In the genomic region with DNA sequence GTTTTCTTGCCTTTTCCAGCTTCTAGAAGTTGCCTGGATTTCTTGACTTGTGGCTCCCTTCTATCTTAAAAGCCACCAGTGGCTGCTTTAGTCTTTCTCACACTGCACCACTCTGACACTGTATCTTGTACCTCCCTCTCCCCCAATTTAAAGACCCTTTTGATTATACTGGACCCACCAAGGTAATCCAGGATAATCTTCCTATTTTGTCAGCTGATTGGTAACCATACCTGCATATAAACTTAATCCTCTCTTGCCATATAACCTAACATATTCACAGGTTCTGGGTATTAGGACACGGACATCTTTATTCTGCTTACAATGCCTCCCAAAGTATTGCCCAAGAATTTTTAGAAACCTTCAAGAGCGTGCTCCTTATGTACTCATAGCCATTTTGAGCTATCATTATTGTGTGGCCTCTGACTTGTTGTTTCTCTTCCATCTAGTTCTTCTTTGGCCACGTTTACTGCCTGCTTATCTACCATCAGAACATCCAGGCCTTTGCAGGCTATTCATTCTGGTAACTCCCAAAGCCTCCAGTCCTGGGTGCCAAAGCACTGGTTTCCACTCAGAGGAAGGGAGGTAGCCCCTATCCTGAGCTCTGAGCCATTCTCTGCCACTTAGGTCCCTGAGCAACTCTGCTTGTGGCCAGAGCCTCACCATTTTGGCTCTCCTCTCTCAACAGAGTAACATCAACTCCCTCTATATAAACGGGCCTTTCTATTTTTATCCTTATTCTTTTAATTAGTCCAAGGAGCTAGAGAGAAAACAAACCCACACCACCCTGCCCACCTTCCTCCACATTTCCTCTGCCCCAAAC, we compare ENCODE assay signal across 1 cellular context.
TF ChIP-seq lines count a peak whose summit lies in the region.

No MANE protein-coding gene starts in this region.

TF ChIP-seq in GM23338, 12 proteins besides CTCF, POLR2A, EP300 and RAD21 (continued from another document):
- TF ChIP-seq ZNF462 (CRISPR knock-in tag; IDR thresholded peaks at IDR 0.05) = no peak
- no peak for TF ChIP-seq JUNB (IDR thresholded peaks at IDR 0.05; ENCODE audit: unreplicated experiment)
- TF ChIP-seq EZH2phosphoT487 (IDR thresholded peaks at IDR 0.05; ENCODE audit: unreplicated experiment) = no peak
- TF ChIP-seq CREB1 (CRISPR knock-in tag; IDR thresholded peaks at IDR 0.05; ENCODE audit: low read depth) = no peak
- TF ChIP-seq, protein P1, sequence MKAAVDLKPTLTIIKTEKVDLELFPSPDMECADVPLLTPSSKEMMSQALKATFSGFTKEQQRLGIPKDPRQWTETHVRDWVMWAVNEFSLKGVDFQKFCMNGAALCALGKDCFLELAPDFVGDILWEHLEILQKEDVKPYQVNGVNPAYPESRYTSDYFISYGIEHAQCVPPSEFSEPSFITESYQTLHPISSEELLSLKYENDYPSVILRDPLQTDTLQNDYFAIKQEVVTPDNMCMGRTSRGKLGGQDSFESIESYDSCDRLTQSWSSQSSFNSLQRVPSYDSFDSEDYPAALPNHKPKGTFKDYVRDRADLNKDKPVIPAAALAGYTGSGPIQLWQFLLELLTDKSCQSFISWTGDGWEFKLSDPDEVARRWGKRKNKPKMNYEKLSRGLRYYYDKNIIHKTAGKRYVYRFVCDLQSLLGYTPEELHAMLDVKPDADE (IDR thresholded peaks at IDR 0.05) = no peak
- TF ChIP-seq STAT1 (IDR thresholded peaks at IDR 0.05; ENCODE audit: unreplicated experiment) = no peak
